Comparison of ENCODE assay signal across 8 cellular contexts in the genomic region with DNA sequence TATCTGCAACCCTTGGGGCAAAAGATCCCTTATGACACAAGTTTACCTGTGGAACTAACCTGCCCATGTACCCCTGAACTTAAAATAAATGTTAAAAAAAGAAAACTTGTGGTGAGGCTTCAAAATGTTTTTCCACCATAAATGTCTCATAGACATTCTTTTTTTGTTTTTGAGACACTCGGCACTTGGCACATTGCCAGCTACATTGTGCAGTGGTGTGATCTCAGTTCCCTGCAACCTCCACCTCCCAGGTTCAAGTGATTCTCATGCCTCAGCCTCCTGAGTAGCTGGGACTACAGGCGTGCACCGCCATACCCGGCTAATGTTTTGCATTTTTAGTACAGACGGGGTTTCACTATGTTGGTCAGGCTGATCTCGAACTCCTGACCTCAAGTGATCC.
"Had no signal": no experiment of that assay in that cellular context is flagged by ENCODE, and none has a peak within 500 bp of the region (broad histone marks: within the 10 kb centered on the region; RNA-seq: fewer than 3 reads in every experiment).

No MANE protein-coding gene starts in this region.

- H3K9ac ChIP-seq: KMS-11 had no signal

- DNase-seq: H9, HCEC 1CT had no signal

- H3K27ac ChIP-seq: HL-60, KMS-11 had no signal

- FAIRE-seq: H1, H54, HepG2 had no signal

- H2AFZ ChIP-seq: GM23338 had no signal

- H3K4me3 ChIP-seq: GM23338 had no signal

- ATAC-seq: GM23338, HepG2 had no signal

- H3K4me2 ChIP-seq: GM23338, KMS-11 had no signal
